ENCODE assay signal across 1 cellular context in the genomic region with DNA sequence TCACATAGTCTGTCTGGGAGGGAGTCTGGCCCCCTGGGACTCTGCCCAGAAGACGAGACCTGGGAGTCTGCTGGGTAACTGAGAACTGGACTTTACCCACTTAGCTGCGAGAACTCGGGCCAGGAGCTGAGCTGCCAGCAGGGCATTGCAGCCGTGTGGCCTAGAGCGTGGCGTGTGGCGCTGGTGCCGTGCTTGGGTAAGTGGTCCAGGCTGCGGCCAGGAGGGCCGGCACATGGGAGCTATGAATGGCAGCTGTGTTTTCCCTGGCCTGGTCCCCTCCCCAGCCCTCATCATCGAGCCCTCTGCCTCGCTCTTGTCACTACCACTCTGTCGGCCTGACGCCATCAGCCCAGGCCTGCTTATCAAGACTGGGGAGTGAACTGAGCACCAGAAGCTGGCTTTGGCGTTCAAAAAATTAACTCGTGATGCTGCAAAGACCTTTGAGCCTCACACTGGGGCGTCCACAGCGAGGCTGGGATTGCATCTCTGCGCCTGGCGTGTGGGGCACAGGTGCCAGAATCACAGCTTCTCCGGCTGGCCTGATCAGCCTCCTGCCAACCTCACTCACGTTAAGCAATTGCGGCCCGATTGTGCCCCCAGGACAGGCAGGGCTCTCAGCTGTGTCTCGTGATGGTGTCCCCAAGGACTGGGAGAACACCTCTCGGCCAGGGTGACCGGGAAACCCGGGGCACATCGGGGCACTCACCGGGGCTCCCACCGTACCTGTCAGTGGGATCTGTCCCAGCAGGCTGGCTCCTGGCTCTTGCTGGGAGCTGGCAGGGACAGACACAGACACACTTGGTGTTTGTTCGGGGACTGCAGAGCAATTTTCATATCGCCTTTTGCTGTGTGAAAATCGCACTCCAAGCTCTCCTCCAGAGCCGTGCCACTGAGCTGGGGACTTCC.
TF ChIP-seq lines count a peak whose summit lies in the region.

No MANE protein-coding gene starts in this region.

TF ChIP-seq in HEK293T, 16 proteins besides CTCF, POLR2A, EP300 and RAD21 (continued from another document):
- TF ChIP-seq, protein P1, sequence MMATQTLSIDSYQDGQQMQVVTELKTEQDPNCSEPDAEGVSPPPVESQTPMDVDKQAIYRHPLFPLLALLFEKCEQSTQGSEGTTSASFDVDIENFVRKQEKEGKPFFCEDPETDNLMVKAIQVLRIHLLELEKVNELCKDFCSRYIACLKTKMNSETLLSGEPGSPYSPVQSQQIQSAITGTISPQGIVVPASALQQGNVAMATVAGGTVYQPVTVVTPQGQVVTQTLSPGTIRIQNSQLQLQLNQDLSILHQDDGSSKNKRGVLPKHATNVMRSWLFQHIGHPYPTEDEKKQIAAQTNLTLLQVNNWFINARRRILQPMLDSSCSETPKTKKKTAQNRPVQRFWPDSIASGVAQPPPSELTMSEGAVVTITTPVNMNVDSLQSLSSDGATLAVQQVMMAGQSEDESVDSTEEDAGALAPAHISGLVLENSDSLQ (IDR thresholded peaks at IDR 0.05), result no peak
- TF ChIP-seq FOXA1 (IDR thresholded peaks at IDR 0.05) (no peak), CTBP1 (IDR thresholded peaks at IDR 0.05; ENCODE audit: borderline replicate concordance) (no peak), LEF1 (IDR thresholded peaks at IDR 0.05; ENCODE audit: borderline replicate concordance) (no peak), FOXK2 (IDR thresholded peaks at IDR 0.05) (no peak), ZNF384 (IDR thresholded peaks at IDR 0.05) (no peak), SUZ12 (IDR thresholded peaks at IDR 0.05) (no peak)
